11 cellular contexts compared by ENCODE assay signal in the genomic region with DNA sequence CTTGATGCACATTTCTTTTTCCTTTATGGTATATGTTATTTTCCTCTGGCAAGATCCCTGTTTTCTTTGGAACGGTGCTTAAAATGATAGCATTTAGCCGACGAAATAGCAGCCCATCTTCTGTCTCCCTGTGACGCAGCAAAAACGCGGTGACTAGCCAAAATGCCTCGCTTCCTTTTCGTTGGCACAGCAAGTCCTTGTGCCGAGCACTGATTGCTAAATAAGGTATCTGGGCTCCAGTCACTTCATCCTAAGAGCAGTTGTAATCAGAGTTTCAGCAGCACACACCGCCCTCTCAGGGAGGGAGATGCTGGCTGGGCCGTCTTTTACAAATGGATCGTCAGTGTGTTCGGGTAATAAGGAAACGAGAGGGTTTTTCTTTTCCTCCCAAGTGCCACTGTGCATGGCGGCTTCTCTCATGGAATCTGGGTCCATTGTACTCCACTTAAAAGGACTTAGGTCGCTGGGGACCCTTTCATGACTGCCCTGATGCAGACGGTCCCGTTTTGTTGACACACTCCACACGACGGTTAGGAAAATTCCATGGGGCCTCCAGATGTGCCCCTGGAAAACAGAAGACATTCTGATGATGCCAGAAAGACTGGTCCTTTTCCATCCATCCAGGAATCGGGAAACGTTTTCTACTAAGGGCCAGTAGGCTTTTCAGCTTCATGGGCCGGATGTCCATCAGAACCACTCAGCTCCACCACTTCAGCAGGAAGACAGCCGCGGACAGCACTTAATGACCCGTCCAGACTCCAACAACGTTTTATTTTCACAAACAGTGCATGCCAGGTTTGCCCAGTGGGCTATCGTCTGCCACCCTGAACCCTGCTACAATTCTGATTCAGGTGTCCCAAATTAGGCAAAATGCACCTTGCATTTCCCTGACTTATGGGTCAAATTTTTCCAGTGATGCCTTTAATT.
DNase-seq lines count a peak whose midpoint lies in the region; ATAC-seq and TF ChIP-seq lines count a peak whose summit lies in the region.
"Had no signal": no experiment of that assay in that cellular context is flagged by ENCODE, and none has a peak within 500 bp of the region (broad histone marks: within the 10 kb centered on the region; RNA-seq: fewer than 3 reads in every experiment).

No MANE protein-coding gene starts in this region.

- H3K27me3 ChIP-seq in mammary epithelial cell (ENCODE audit: insufficient read depth, low read length) (no peaks in the 10 kb centered on the region), MM.1S (replicated peaks; ENCODE audit: insufficient read depth, low read length) (peaks cover 74% of the 10 kb centered on the region)

- peak overlapping the region in 1 of 3 experiments; percentile 9 for H3K4me3 ChIP-seq in mammary epithelial cell (replicated peaks in 1 of 3; ENCODE audit: insufficient read depth in 1 of 3, low read depth in 2 of 3, low read length in 3 of 3)
- no peak overlapping the region for H3K4me3 ChIP-seq in MM.1S (ENCODE audit: low read length)

- H2AFZ ChIP-seq in mammary epithelial cell (ENCODE audit: low read depth, low read length): peak overlapping the region; percentile 82
- H2AFZ ChIP-seq in MM.1S (ENCODE audit: low read length): no peak overlapping the region

- H3K4me3 Mint-ChIP-seq in progenitor cell of endocrine pancreas (ENCODE audit: low read depth) (no peak overlapping the region), T-cell (no peak overlapping the region)
- H3K4me3 Mint-ChIP-seq: mesothelial cell of epicardium had no signal

- H3K27me3 Mint-ChIP-seq in progenitor cell of endocrine pancreas (peaks cover 43% of the 10 kb centered on the region), T-cell (peaks cover 14 to 22% of the 10 kb centered on the region in 2 donors)

- H3K36me3 Mint-ChIP-seq in progenitor cell of endocrine pancreas (ENCODE audit: insufficient read depth) (no peaks in the 10 kb centered on the region), T-cell (no peaks in the 10 kb centered on the region)
- H3K36me3 Mint-ChIP-seq: mesothelial cell of epicardium had no signal

- intact Hi-C loops in mammary epithelial cell (cut with micrococcal nuclease) (no loop called here), left ventricle myocardium superior (cut with micrococcal nuclease) (no loop called here)

- peak overlapping the region; percentile 65 for H3K9ac ChIP-seq in mammary epithelial cell (ENCODE audit: insufficient read depth, low read length)
- no peak overlapping the region for H3K9ac ChIP-seq in MM.1S (ENCODE audit: low read length)

- H3K27ac Mint-ChIP-seq in progenitor cell of endocrine pancreas: peak overlapping the region; percentile 54
- no peak overlapping the region for H3K27ac Mint-ChIP-seq in T-cell
- H3K27ac Mint-ChIP-seq: mesothelial cell of epicardium had no signal

- in situ Hi-C loops in mammary epithelial cell (cut with MboI; ENCODE audit: low sequenced_read_pairs in 2 of 2): no loop called here

- 31% methylated on average over 28 of the region's 28 CpGs for WGBS in mammary epithelial cell (ENCODE audit: low coverage, missing lambda C conversion rate)

- peaks cover 8% of the 10 kb centered on the region for H3K79me2 ChIP-seq in mammary epithelial cell (ENCODE audit: insufficient read depth, low read length)
- no peaks in the 10 kb centered on the region for H3K79me2 ChIP-seq in MM.1S (ENCODE audit: low read length)

- dilution Hi-C loops in mammary epithelial cell (cut with HindIII; ENCODE audit: low sequenced_read_pairs): no loop called here

- H3K36me3 ChIP-seq in mammary epithelial cell (ENCODE audit: insufficient read depth, low read length) (no peaks in the 10 kb centered on the region), MM.1S (replicated peaks; ENCODE audit: insufficient read depth, low read length) (no peaks in the 10 kb centered on the region)

- POLR2A ChIA-PET in T-cell (lab: Charles Lee): no interaction called here

- no peaks in the 10 kb centered on the region for H3F3A ChIP-seq in MM.1S (ENCODE audit: insufficient read depth, low read length)

- peak; percentile 90 for ATAC-seq in left ventricle myocardium superior
- no peak for ATAC-seq in T-cell (replicated peaks in 1 of 4)

- H3K4me1 ChIP-seq in mammary epithelial cell (ENCODE audit: insufficient read depth, low read length) (peaks cover 45% of the 10 kb centered on the region), MM.1S (ENCODE audit: low read length) (no peaks in the 10 kb centered on the region)

- peak in 1 of 2 donors; percentile 3 for TF ChIP-seq CTCF in mammary epithelial cell (conservative IDR thresholded peaks at IDR 0.05 in 1 of 2, IDR thresholded peaks at IDR 0.05 in 1 of 2; ENCODE audit: extremely low read depth in 1 of 2, insufficient read depth in 1 of 2, low read depth in 1 of 2, low read length in 2 of 2)
- TF ChIP-seq CTCF in progenitor cell of endocrine pancreas (IDR thresholded peaks at IDR 0.05; ENCODE audit: unreplicated experiment): no peak
- TF ChIP-seq CTCF in MM.1S (IDR thresholded peaks at IDR 0.05; ENCODE audit: low read length): no peak

- H3K27ac ChIP-seq in mammary epithelial cell (ENCODE audit: insufficient read depth, low read depth, low read length) (peak overlapping the region; percentile 96), MM.1S (ENCODE audit: low read length) (no peak overlapping the region)

- H4K20me1 ChIP-seq in mammary epithelial cell (ENCODE audit: insufficient read depth, low read length): no peaks in the 10 kb centered on the region
- no peaks in the 10 kb centered on the region for H4K20me1 ChIP-seq in MM.1S (ENCODE audit: insufficient read depth, low read length)

- peaks cover 25% of the 10 kb centered on the region for H3K4me1 Mint-ChIP-seq in progenitor cell of endocrine pancreas (ENCODE audit: low read depth)
- no peaks in the 10 kb centered on the region for H3K4me1 Mint-ChIP-seq in T-cell

- H3K4me2 ChIP-seq in mammary epithelial cell (ENCODE audit: insufficient read depth, low read depth, low read length) (peak overlapping the region; percentile 77), MM.1S (ENCODE audit: low read depth, low read length) (no peak overlapping the region)

- DNase-seq in GM04504 (ENCODE audit: low read depth): peak; percentile 40
- DNase-seq in mammary epithelial cell: peak; percentile 73
- DNase-seq in left ventricle myocardium superior: no peak
- DNase-seq in progenitor cell of endocrine pancreas (ENCODE audit: low spot score, unreplicated experiment): no peak
- no peak for DNase-seq in DMS53 treated with DMSO at 0.1 percent for 48 hours (lab: John Stamatoyannopoulos, UW; ENCODE audit: unreplicated experiment)
- DNase-seq in NCI-H774 (lab: John Stamatoyannopoulos, UW): no peak
- DNase-seq in MM.1S: no peak
- DNase-seq in T-cell: no peak
- DNase-seq: effector memory CD4-positive, alpha-beta T cell; trophoblast cell had no signal

- no TSS peak for BruUV-seq in mammary epithelial cell (replicated peaks; lab: Mats Ljungman, UMichigan)

- CTCF ChIA-PET in mammary epithelial cell (lab: Charles Lee; ENCODE audit: low non-redundant PET): no interaction called here
- CTCF ChIA-PET in T-cell (lab: Charles Lee): no interaction called here

- H3K9me2 ChIP-seq in MM.1S (replicated peaks; ENCODE audit: insufficient read depth, low read length): no peaks in the 10 kb centered on the region

- H3K9me3 Mint-ChIP-seq in progenitor cell of endocrine pancreas (ENCODE audit: low read depth): no peaks in the 10 kb centered on the region
- no peaks in the 10 kb centered on the region for H3K9me3 Mint-ChIP-seq in T-cell
- H3K9me3 Mint-ChIP-seq: mesothelial cell of epicardium had no signal

- H3K9me3 ChIP-seq in mammary epithelial cell (replicated peaks; ENCODE audit: insufficient read depth, low read length) (no peaks in the 10 kb centered on the region), MM.1S (replicated peaks; ENCODE audit: insufficient read depth, low read length) (no peaks in the 10 kb centered on the region)

Comparison
In these comparisons a context has a peak if more than half of its experiments do, and no peak if none do; other contexts are left out.
1. DNase-seq: peak in GM04504 (single experiment) and mammary epithelial cell (single experiment); none in left ventricle myocardium superior (single experiment), progenitor cell of endocrine pancreas (single experiment), DMS53 treated with DMSO at 0.1 percent for 48 hours (single experiment), NCI-H774 (single experiment), MM.1S (single experiment) and T-cell (0 of 34).